30 cellular contexts compared by ENCODE assay signal in genomic region chr1:179322481-179323026, GRCh38. TPM values are rescaled to one million over a fixed set of nuclear protein-coding genes. Genes with fewer than 3 reads are reported as not detected.
DNase-seq lines count a peak whose midpoint lies in the region; ATAC-seq, FAIRE-seq and TF ChIP-seq lines count a peak whose summit lies in the region.
"Had no signal": no experiment of that assay in that cellular context is flagged by ENCODE, and none has a peak within 500 bp of the region (broad histone marks: within the 10 kb centered on the region; RNA-seq: fewer than 3 reads in every experiment).

No MANE protein-coding gene starts in this region.

- no peak for DNase-seq in AG04450 (ENCODE audit: low read depth, low spot score)
- peak in 1 of 2 donors; percentile 22 for DNase-seq in fibroblast of lung (ENCODE audit: low read depth in 2 of 2)
- DNase-seq in mucosa of descending colon: no peak
- DNase-seq in RKO (ENCODE audit: low spot score): no peak
- DNase-seq in RCC 7860 (ENCODE audit: low spot score): no peak
- DNase-seq in MCF 10A (ENCODE audit: unreplicated experiment): no peak
- DNase-seq: activated CD4-positive, alpha-beta T cell treated with anti-CD3 and anti-CD28 coated beads for 4 hours; activated naive CD4-positive, alpha-beta T cell treated with anti-CD3 and anti-CD28 coated beads for 36 hours; anterior cingulate cortex; DND-41; glutamatergic neuron; lower lobe of right lung; NCI-H1417 treated with DMSO at 0.1 percent for 48 hours; NCI-H2081 treated with DMSO at 0.1 percent for 48 hours; NCI-H345; NCI-H748 treated with DMSO at 0.1 percent for 48 hours; sigmoid colon; stimulated activated CD4-positive, alpha-beta T cell treated with anti-CD3 and anti-CD28 coated beads, Interleukin-4, amount 100 ng/mL, for 4 hours; stimulated activated naive B cell treated with anti-CD40 and anti-IgM and Interleukin-4, amounts not matched to agents 10 μg/mL and 1 μg/mL and 100 μg/mL, for 72 hours had no signal

- H3K27me3 Mint-ChIP-seq in MCF 10A (ENCODE audit: insufficient read depth, unreplicated experiment): no peaks in the 10 kb centered on the region
- H3K27me3 Mint-ChIP-seq: progenitor cell of endocrine pancreas; stimulated activated naive B cell treated with anti-CD40 and anti-IgM and Interleukin-4, amounts not matched to agents 10 μg/mL and 1 μg/mL and 100 μg/mL, for 72 hours had no signal

- no peaks in the 10 kb centered on the region for H3K9me3 Mint-ChIP-seq in MCF 10A (ENCODE audit: unreplicated experiment)
- H3K9me3 Mint-ChIP-seq: activated naive CD4-positive, alpha-beta T cell treated with anti-CD3 and anti-CD28 coated beads for 36 hours had no signal

- no peak overlapping the region for H3K9ac ChIP-seq in fibroblast of lung (ENCODE audit: insufficient read depth, low read length)

- no peaks in the 10 kb centered on the region for H3K27me3 ChIP-seq in AG04450 (ENCODE audit: control insufficient read depth, insufficient read depth, low read length)
- no peaks in the 10 kb centered on the region for H3K27me3 ChIP-seq in fibroblast of lung (ENCODE audit: control insufficient read depth, insufficient read depth, low read length)
- H3K27me3 ChIP-seq: sigmoid colon had no signal

- H3K36me3 ChIP-seq in fibroblast of lung (ENCODE audit: control insufficient read depth, insufficient read depth, low read length) (peaks cover 1% of the 10 kb centered on the region), mucosa of descending colon (ENCODE audit: low read depth) (peaks cover 5% of the 10 kb centered on the region)

- no peak overlapping the region for H3K27ac Mint-ChIP-seq in MCF 10A (ENCODE audit: low read depth, unreplicated experiment)
- H3K27ac Mint-ChIP-seq: activated naive CD4-positive, alpha-beta T cell treated with anti-CD3 and anti-CD28 coated beads for 36 hours; progenitor cell of endocrine pancreas; stimulated activated naive B cell treated with anti-CD40 and anti-IgM and Interleukin-4, amounts not matched to agents 10 μg/mL and 1 μg/mL and 100 μg/mL, for 72 hours had no signal

- H3K4me1 ChIP-seq in fibroblast of lung (ENCODE audit: control insufficient read depth, extremely low read depth, insufficient read depth, low read length) (no peaks in the 10 kb centered on the region), mucosa of descending colon (ENCODE audit: low read depth) (peaks cover 16% of the 10 kb centered on the region)
- H3K4me1 ChIP-seq: sigmoid colon had no signal

- CTCF ChIA-PET in AG04450 (lab: Charles Lee): interaction anchor here (0.6 kb wide), 1 partner anchor 38 kb away, joined by 4 read pairs; no protein-coding TSS in a partner anchor
- CTCF ChIA-PET in MCF 10A (lab: Yijun Ruan, JAX): interaction anchor here (0.7 kb wide), 1 partner anchor 22 kb away, joined by 3 read pairs; no protein-coding TSS in a partner anchor

- no peak for FAIRE-seq in RCC 7860 (lab: Jason Lieb, UNC)
- FAIRE-seq: bronchial epithelial cell, HTR-8/SVneo, keratinocyte had no signal

- H4K20me1 ChIP-seq in fibroblast of lung (ENCODE audit: control insufficient read depth, extremely low read depth, insufficient read depth, low read length): no peaks in the 10 kb centered on the region

- BruUV-seq in MCF 10A (replicated peaks; lab: Mats Ljungman, UMichigan): no TSS peak

- TF ChIP-seq CTCF in AG04450 (IDR thresholded peaks at IDR 0.05; ENCODE audit: low read depth, low read length) (no peak), VCaP (conservative IDR thresholded peaks at IDR 0.05) (no peak), fibroblast of lung (conservative IDR thresholded peaks at IDR 0.05 in 1 of 2, IDR thresholded peaks at IDR 0.05 in 1 of 2; ENCODE audit: low read depth in 1 of 2, low read length in 2 of 2) (no peak), mucosa of descending colon (IDR thresholded peaks at IDR 0.05) (no peak), MCF 10A (IDR thresholded peaks at IDR 0.05; ENCODE audit: unreplicated experiment) (no peak)

- H2AFZ ChIP-seq in fibroblast of lung (ENCODE audit: low read length): no peak overlapping the region

- H3K27ac ChIP-seq in AG04450 (ENCODE audit: low read depth, low read length) (no peak overlapping the region), VCaP (peak overlapping the region; percentile 1; the same call in 1 of the 2 replicates), fibroblast of lung (ENCODE audit: insufficient read depth, low read length) (peak overlapping the region; percentile 23)
- H3K27ac ChIP-seq: C4-2B, lower lobe of right lung, RWPE1, sigmoid colon had no signal

- peaks cover 6% of the 10 kb centered on the region for H3K36me3 Mint-ChIP-seq in MCF 10A (ENCODE audit: insufficient read depth, unreplicated experiment)

- H3K4me3 ChIP-seq in AG04450 (ENCODE audit: low read depth, low read length) (peak overlapping the region; percentile 40), fibroblast of lung (replicated peaks in 1 of 4; ENCODE audit: control extremely low read depth in 1 of 4, insufficient read depth in 1 of 4, low read depth in 3 of 4, low read length in 4 of 4) (peak overlapping the region in 3 of 4 experiments; percentile 7 to 50 (median 31)), mucosa of descending colon (no peak overlapping the region)
- H3K4me3 ChIP-seq: lower lobe of right lung had no signal

- H3K4me3 Mint-ChIP-seq in MCF 10A (ENCODE audit: unreplicated experiment): no peak overlapping the region
- H3K4me3 Mint-ChIP-seq: activated naive CD4-positive, alpha-beta T cell treated with anti-CD3 and anti-CD28 coated beads for 36 hours; stimulated activated naive B cell treated with anti-CD40 and anti-IgM and Interleukin-4, amounts not matched to agents 10 μg/mL and 1 μg/mL and 100 μg/mL, for 72 hours had no signal

- H3K9me3 ChIP-seq in AG04450 (ENCODE audit: control insufficient read depth, insufficient read depth, low read length) (no peaks in the 10 kb centered on the region; the same call in 1 of the 2 replicates), fibroblast of lung (ENCODE audit: control insufficient read depth, insufficient read depth, low read depth, low read length) (no peaks in the 10 kb centered on the region), mucosa of descending colon (no peaks in the 10 kb centered on the region)
- H3K9me3 ChIP-seq: lower lobe of right lung, sigmoid colon had no signal

- peaks cover 9% of the 10 kb centered on the region for H3K4me1 Mint-ChIP-seq in MCF 10A (ENCODE audit: insufficient read depth, unreplicated experiment)

- H3K4me2 ChIP-seq in fibroblast of lung (ENCODE audit: extremely low read depth, insufficient read depth, low read length): peak overlapping the region; percentile 80

- POLR2A ChIA-PET in AG04450 (lab: Yijun Ruan, JAX): no interaction called here
- POLR2A ChIA-PET in MCF 10A (lab: Yijun Ruan, JAX): interaction anchor here (0.6 kb wide), 1 partner anchor 444 kb away, joined by 3 read pairs; no protein-coding TSS in a partner anchor

- H3K79me2 ChIP-seq in fibroblast of lung (ENCODE audit: control insufficient read depth, insufficient read depth, low read length): peaks cover 11% of the 10 kb centered on the region

- ATAC-seq in mucosa of descending colon: peak; percentile 32
- ATAC-seq in HG03469 (IDR thresholded peaks at IDR 0.05; ENCODE audit: unreplicated experiment): no peak
- ATAC-seq: HCT116; lower lobe of right lung; SK-N-SH treated with all-trans-retinoic acid at 6 μM for 48 hours; stimulated activated naive B cell treated with anti-CD40 and anti-IgM and Interleukin-4, amounts not matched to agents 10 μg/mL and 1 μg/mL and 100 μg/mL, for 72 hours had no signal

- intact Hi-C loops in mucosa of descending colon (cut with DNase I, micrococcal nuclease): no loop called here
- intact Hi-C loops in MCF 10A (cut with micrococcal nuclease): no loop called here

RNA-seq across cellular contexts. Expression of gene SOAT1, which starts 29.0 kb away (rescaled TPM):
- polyA plus RNA-seq in AG04450 (2011; rRNA removed) (39.2 and 54.2 TPM in 2 replicates), fibroblast of lung (64.1 and 77.6 TPM in 2 replicates)
- 29.8 and 63.5 TPM in 2 replicates for polyA minus RNA-seq in AG04450 (2011; rRNA and poly(A)+ RNA removed)
- total RNA-seq in fibroblast of lung (31.1 and 50.5 TPM in 2 replicates), mucosa of descending colon (10 to 100 TPM; 25.1 to 32.6 (median 28.6) TPM), MCF 10A (2022) (28.4 and 39.7 TPM in 2 replicates)
- polyA plus RNA-seq in fibroblast of lung (2012): 30.0 and 39.7 TPM in 2 replicates
- polyA minus RNA-seq in fibroblast of lung (ENCODE audit: low replicate concordance): 19.0 and 19.8 TPM in 2 replicates

RNA-seq across cellular contexts. Expression of gene AXDND1, which starts 43.2 kb away (rescaled TPM):
- polyA plus RNA-seq in AG04450 (2011; rRNA removed) (0.27 TPM in 1 of 2 replicates, not detected in the other), fibroblast of lung (0.05 TPM in 1 of 2 replicates, not detected in the other)
- polyA minus RNA-seq in AG04450 (2011; rRNA and poly(A)+ RNA removed): 0.64 and 0.87 TPM in 2 replicates
- total RNA-seq in fibroblast of lung (0.17 and 0.26 TPM in 2 replicates), mucosa of descending colon (10 to 100 TPM in 2 of 3 donors, 1 to 10 TPM in 1; 5.6 to 21.1 (median 10.2) TPM), MCF 10A (2022) (1.1 and 1.7 TPM in 2 replicates)
- polyA plus RNA-seq in fibroblast of lung (2012): 0.06 TPM in 1 of 2 replicates, not detected in the other
- not detected in 2 replicates for polyA minus RNA-seq in fibroblast of lung (ENCODE audit: low replicate concordance)
- total RNA-seq: bronchial epithelial cell; T-helper 2 cell treated with Interferon-gamma antibody and Interleukin-4, amounts not matched to agents 100 ng/mL and 5 ng/mL, for 36 hours had no signal
